In genomic region chr5:147177125-147177840, GRCh38 we compare ENCODE assay signal across 19 cellular contexts. TPM values are rescaled to one million over a fixed set of nuclear protein-coding genes. Genes with fewer than 3 reads are reported as not detected.
DNase-seq lines count a peak whose midpoint lies in the region; ATAC-seq, FAIRE-seq and TF ChIP-seq lines count a peak whose summit lies in the region.
"Had no signal": no experiment of that assay in that cellular context is flagged by ENCODE, and none has a peak within 500 bp of the region (broad histone marks: within the 10 kb centered on the region; RNA-seq: fewer than 3 reads in every experiment).

No MANE protein-coding gene starts in this region.

- ATAC-seq in pancreas (peak in 2 of 4 donors; percentile 52 to 59), left lung (no peak), GM19328 (IDR thresholded peaks at IDR 0.05; ENCODE audit: unreplicated experiment) (no peak), gastroesophageal sphincter (no peak)
- ATAC-seq: activated CD8-positive, alpha-beta T cell treated with anti-CD3 and anti-CD28 coated beads, Interleukin-2, amount 10 ng/mL, durations not matched to agents 7 days and 5 days; natural killer cell treated with Interleukin-12 subunit alpha and Interleukin-12 subunit beta and Interleukin-15 and Interleukin-18, amount 100 ng/mL, for 72 hours; PC-3 had no signal

- DNase-seq in EL: peak; percentile 83
- peak; percentile 75 to 88 for DNase-seq in SJSA1 (ENCODE audit: low read depth in 1 of 2, low spot score in 2 of 2)
- peak; percentile 55 for DNase-seq in epithelial cell of proximal tubule (ENCODE audit: low read depth)
- DNase-seq in pancreas: no peak
- no peak for DNase-seq in left lung
- no peak for DNase-seq in SKM-1 treated with dmso at 0.1 percent for 144 hours (lab: John Stamatoyannopoulos, UW; ENCODE audit: unreplicated experiment)
- DNase-seq: activated CD8-positive, alpha-beta T cell treated with anti-CD3 and anti-CD28 coated beads, Interleukin-2, amount 10 ng/mL, durations not matched to agents 7 days and 5 days; activated naive CD8-positive, alpha-beta T cell treated with anti-CD3 and anti-CD28 coated beads, Interleukin-2, amount 10 ng/mL, durations not matched to agents 7 days and 5 days; immature natural killer cell; NCI-H1105 treated with DMSO at 0.1 percent for 48 hours; NCI-H748 treated with DMSO at 0.1 percent for 48 hours; PC-3; stomach; uterus had no signal

- intact Hi-C loops in pancreas (cut with DNase I): no loop called here
- intact Hi-C loops in left lung (cut with DNase I): no loop called here

- H3K36me3 ChIP-seq in SJSA1: no peaks in the 10 kb centered on the region
- no peaks in the 10 kb centered on the region for H3K36me3 ChIP-seq in pancreas
- H3K36me3 ChIP-seq in left lung: no peaks in the 10 kb centered on the region
- H3K36me3 ChIP-seq in gastroesophageal sphincter: no peaks in the 10 kb centered on the region
- H3K36me3 ChIP-seq: stomach, uterus had no signal

- no peaks in the 10 kb centered on the region for H3K27me3 ChIP-seq in SJSA1 (replicated peaks)
- no peaks in the 10 kb centered on the region for H3K27me3 ChIP-seq in pancreas
- no peaks in the 10 kb centered on the region for H3K27me3 ChIP-seq in left lung
- H3K27me3 ChIP-seq in gastroesophageal sphincter: no peaks in the 10 kb centered on the region
- H3K27me3 ChIP-seq: stomach, uterus had no signal

- TF ChIP-seq CTCF in epithelial cell of proximal tubule (conservative IDR thresholded peaks at IDR 0.05; ENCODE audit: low read depth, low read length) (no peak), pancreas (IDR thresholded peaks at IDR 0.05) (no peak), left lung (IDR thresholded peaks at IDR 0.05) (no peak), gastroesophageal sphincter (IDR thresholded peaks at IDR 0.05) (no peak)

- H3K27ac ChIP-seq in SJSA1: peak overlapping the region; percentile 48
- peak overlapping the region in 3 of 4 donors; percentile 14 to 49 (median 38) for H3K27ac ChIP-seq in pancreas
- H3K27ac ChIP-seq in left lung: no peak overlapping the region
- no peak overlapping the region for H3K27ac ChIP-seq in gastroesophageal sphincter
- H3K27ac ChIP-seq: stomach, uterus had no signal

- H3K9me3 ChIP-seq in SJSA1 (replicated peaks) (no peaks in the 10 kb centered on the region), pancreas (no peaks in the 10 kb centered on the region), left lung (no peaks in the 10 kb centered on the region), gastroesophageal sphincter (no peaks in the 10 kb centered on the region)
- H3K9me3 ChIP-seq: stomach, uterus had no signal

- H3K4me1 ChIP-seq in SJSA1 (replicated peaks): peaks cover 14% of the 10 kb centered on the region
- H3K4me1 ChIP-seq in pancreas: peaks cover 0 to 4% (median 0%) of the 10 kb centered on the region in 3 donors
- no peaks in the 10 kb centered on the region for H3K4me1 ChIP-seq in left lung
- H3K4me1 ChIP-seq in gastroesophageal sphincter: no peaks in the 10 kb centered on the region
- H3K4me1 ChIP-seq: stomach, uterus had no signal

- FAIRE-seq in pancreas (lab: Jason Lieb, UNC): no peak
- FAIRE-seq: GM18507 had no signal

- no peak overlapping the region for H3K4me3 ChIP-seq in SJSA1
- no peak overlapping the region for H3K4me3 ChIP-seq in epithelial cell of proximal tubule (ENCODE audit: low read depth, low read length)
- no peak overlapping the region for H3K4me3 ChIP-seq in pancreas
- no peak overlapping the region for H3K4me3 ChIP-seq in left lung
- H3K4me3 ChIP-seq in gastroesophageal sphincter: no peak overlapping the region
- H3K4me3 ChIP-seq: stomach, uterus had no signal

- WGBS in pancreas, 2 donors: 59 to 68% methylated on average over 6 of the region's 6 CpGs
- WGBS in gastroesophageal sphincter (ENCODE audit: low coverage in 1 of 2), 2 donors: 68 to 78% methylated on average over 5 of the region's 6 CpGs

- no peak for TF ChIP-seq EP300 in gastroesophageal sphincter (IDR thresholded peaks at IDR 0.05)

- TF ChIP-seq POLR2A in gastroesophageal sphincter (IDR thresholded peaks at IDR 0.05): no peak

RNA-seq across cellular contexts. Expression of gene STK32A, which starts 57.5 kb away (rescaled TPM):
- total RNA-seq in SJSA1 (2014; rRNA removed; shearing (Covaris generic)): 0.05 TPM in 1 of 2 replicates, not detected in the other
- 0.63 TPM in 1 of 2 replicates, not detected in the other for total RNA-seq in epithelial cell of proximal tubule
- total RNA-seq in pancreas: 1 to 10 TPM; 2.7 to 5.6 (median 3.4) TPM
- polyA plus RNA-seq in pancreas: 1 to 10 TPM; 1.7 to 2.5 TPM
- 10 to 100 TPM in 1 of 2 donors, 1 to 10 TPM in 1; 7.7 to 22.5 TPM for total RNA-seq in left lung
- 1 to 10 TPM in 3 of 4 donors, under 1 TPM in 1; 0.77 to 3.7 (median 2.4) TPM for total RNA-seq in gastroesophageal sphincter
- total RNA-seq: activated CD8-positive, alpha-beta T cell treated with anti-CD3 and anti-CD28 coated beads, Interleukin-2, amount 10 ng/mL, durations not matched to agents 7 days and 5 days; activated naive CD8-positive, alpha-beta T cell treated with anti-CD3 and anti-CD28 coated beads, Interleukin-2, amount 10 ng/mL, durations not matched to agents 7 days and 5 days; glomerular endothelial cell; natural killer cell treated with Interleukin-12 subunit alpha and Interleukin-12 subunit beta and Interleukin-15 and Interleukin-18, amount 100 ng/mL, for 72 hours had no signal
- polyA plus RNA-seq: immature natural killer cell had no signal

Comparison
In these comparisons a context has a peak if more than half of its experiments do, and no peak if none do; other contexts are left out.
1. DNase-seq: peak in EL (single experiment), SJSA1 (2 of 2) and epithelial cell of proximal tubule (single experiment); none in pancreas (0 of 6), left lung (0 of 2) and SKM-1 treated with dmso at 0.1 percent for 144 hours (single experiment).
2. H3K27ac ChIP-seq: peak in SJSA1 (single experiment) and pancreas (3 of 4); none in left lung (0 of 2) and gastroesophageal sphincter (0 of 4).